In the genomic region with DNA sequence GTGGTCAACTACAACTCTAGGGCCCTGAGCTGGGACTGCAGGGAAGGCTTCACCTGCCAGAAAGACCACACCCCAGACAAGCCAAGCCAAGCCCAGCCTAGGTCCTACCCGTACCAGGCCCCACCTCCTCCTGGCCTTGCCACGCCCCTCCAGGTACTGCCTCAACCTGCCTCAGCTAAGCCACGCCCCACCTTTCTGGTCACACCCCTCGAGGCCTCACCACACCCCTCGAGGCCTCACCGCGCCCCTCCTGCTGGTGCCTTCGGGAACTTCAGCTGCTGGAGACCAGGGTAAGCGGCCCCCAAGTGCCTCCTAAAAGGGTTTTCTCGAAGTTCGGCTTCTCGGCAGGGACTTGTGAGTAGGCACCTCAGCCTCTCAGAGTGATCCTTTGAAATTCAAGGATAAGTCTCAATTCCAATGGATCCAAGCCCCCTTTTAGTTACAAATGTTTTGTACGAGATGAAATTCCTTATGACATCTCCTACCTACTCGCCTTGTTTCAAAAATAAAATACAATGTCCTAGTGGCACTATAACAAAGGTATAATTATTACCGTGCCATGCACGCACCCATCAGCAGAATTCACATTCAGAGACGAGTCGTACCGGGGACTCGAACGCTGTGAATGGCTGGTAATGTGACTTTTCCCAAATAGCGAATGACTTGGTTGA, we compare ENCODE assay signal across 8 cellular contexts.
DNase-seq lines count a peak whose midpoint lies in the region; ATAC-seq and TF ChIP-seq lines count a peak whose summit lies in the region.

No MANE protein-coding gene starts in this region.

- peaks cover 5% of the 10 kb centered on the region for H3K4me1 ChIP-seq in lower lobe of right lung

- H3K36me3 Mint-ChIP-seq in activated CD4-positive, alpha-beta memory T cell treated with anti-CD3 and anti-CD28 coated beads for 36 hours: no peaks in the 10 kb centered on the region
- no peaks in the 10 kb centered on the region for H3K36me3 Mint-ChIP-seq in activated CD4-positive, alpha-beta memory T cell treated with anti-CD3 and anti-CD28 coated beads, Interleukin-2, amount 10 ng/mL, durations not matched to agents 7 days and 5 days (ENCODE audit: low read depth)
- H3K36me3 Mint-ChIP-seq in activated naive CD8-positive, alpha-beta T cell treated with anti-CD3 and anti-CD28 coated beads, Interleukin-2, amount 50 U/mL, for 24 hours (ENCODE audit: low read depth): no peaks in the 10 kb centered on the region

- no peaks in the 10 kb centered on the region for H3K27me3 ChIP-seq in lower lobe of right lung (ENCODE audit: low read depth)

- POLR2A ChIA-PET in activated CD4-positive, alpha-beta memory T cell treated with anti-CD3 and anti-CD28 coated beads for 36 hours (lab: Charles Lee): no interaction called here
- POLR2A ChIA-PET in activated CD4-positive, alpha-beta memory T cell treated with anti-CD3 and anti-CD28 coated beads, Interleukin-2, amount 10 ng/mL, durations not matched to agents 7 days and 5 days (lab: Charles Lee): no interaction called here

- peak; percentile 13 for DNase-seq in activated CD4-positive, alpha-beta memory T cell treated with anti-CD3 and anti-CD28 coated beads for 36 hours
- no peak for DNase-seq in activated CD4-positive, alpha-beta memory T cell treated with anti-CD3 and anti-CD28 coated beads, Interleukin-2, amount 10 ng/mL, durations not matched to agents 7 days and 5 days
- peak; percentile 30 for DNase-seq in activated naive CD8-positive, alpha-beta T cell treated with anti-CD3 and anti-CD28 coated beads, Interleukin-2, amount 50 U/mL, for 24 hours
- DNase-seq in lower lobe of right lung (peak; percentile 64), GDM1 (lab: John Stamatoyannopoulos, UW) (no peak), SKM-1 treated with dmso at 0.1 percent for 144 hours (lab: John Stamatoyannopoulos, UW; ENCODE audit: unreplicated experiment) (no peak)

- no peaks in the 10 kb centered on the region for H3K36me3 ChIP-seq in lower lobe of right lung

- H3K27ac Mint-ChIP-seq in activated CD4-positive, alpha-beta memory T cell treated with anti-CD3 and anti-CD28 coated beads for 36 hours: no peak overlapping the region
- H3K27ac Mint-ChIP-seq in activated CD4-positive, alpha-beta memory T cell treated with anti-CD3 and anti-CD28 coated beads, Interleukin-2, amount 10 ng/mL, durations not matched to agents 7 days and 5 days: no peak overlapping the region
- no peak overlapping the region for H3K27ac Mint-ChIP-seq in activated naive CD8-positive, alpha-beta T cell treated with anti-CD3 and anti-CD28 coated beads, Interleukin-2, amount 50 U/mL, for 24 hours

- no peak overlapping the region for H3K4me3 ChIP-seq in lower lobe of right lung

- TF ChIP-seq CTCF in lower lobe of right lung (IDR thresholded peaks at IDR 0.05): peak; percentile 28

- no peaks in the 10 kb centered on the region for H3K4me1 Mint-ChIP-seq in activated CD4-positive, alpha-beta memory T cell treated with anti-CD3 and anti-CD28 coated beads for 36 hours (ENCODE audit: low read depth)
- H3K4me1 Mint-ChIP-seq in activated CD4-positive, alpha-beta memory T cell treated with anti-CD3 and anti-CD28 coated beads, Interleukin-2, amount 10 ng/mL, durations not matched to agents 7 days and 5 days: peaks cover 10% of the 10 kb centered on the region
- peaks cover 3% of the 10 kb centered on the region for H3K4me1 Mint-ChIP-seq in activated naive CD8-positive, alpha-beta T cell treated with anti-CD3 and anti-CD28 coated beads, Interleukin-2, amount 50 U/mL, for 24 hours

- no peaks in the 10 kb centered on the region for H3K9me3 ChIP-seq in lower lobe of right lung

- intact Hi-C loops in activated CD4-positive, alpha-beta memory T cell treated with anti-CD3 and anti-CD28 coated beads for 36 hours (cut with micrococcal nuclease): no loop called here
- intact Hi-C loops in lower lobe of right lung (cut with DNase I): no loop called here

- CTCF ChIA-PET in activated CD4-positive, alpha-beta memory T cell treated with anti-CD3 and anti-CD28 coated beads for 36 hours (lab: Charles Lee): interaction anchor here (0.6 kb wide), 1 partner anchor 18 kb away, joined by 3 read pairs; no protein-coding TSS in a partner anchor
- CTCF ChIA-PET in activated CD4-positive, alpha-beta memory T cell treated with anti-CD3 and anti-CD28 coated beads, Interleukin-2, amount 10 ng/mL, durations not matched to agents 7 days and 5 days (lab: Charles Lee): no interaction called here

- no peak overlapping the region for H3K27ac ChIP-seq in lower lobe of right lung

- peak; percentile 57 for ATAC-seq in HG03432 (IDR thresholded peaks at IDR 0.05; ENCODE audit: unreplicated experiment)
- ATAC-seq in activated naive CD8-positive, alpha-beta T cell treated with anti-CD3 and anti-CD28 coated beads, Interleukin-2, amount 50 U/mL, for 24 hours: peak; percentile 30
- peak; percentile 75 to 78 for ATAC-seq in lower lobe of right lung
- no peak for ATAC-seq in HG03108 (IDR thresholded peaks at IDR 0.05; ENCODE audit: unreplicated experiment)

- no peaks in the 10 kb centered on the region for H3K27me3 Mint-ChIP-seq in activated CD4-positive, alpha-beta memory T cell treated with anti-CD3 and anti-CD28 coated beads for 36 hours
- peaks cover 3% of the 10 kb centered on the region for H3K27me3 Mint-ChIP-seq in activated CD4-positive, alpha-beta memory T cell treated with anti-CD3 and anti-CD28 coated beads, Interleukin-2, amount 10 ng/mL, durations not matched to agents 7 days and 5 days
- no peaks in the 10 kb centered on the region for H3K27me3 Mint-ChIP-seq in activated naive CD8-positive, alpha-beta T cell treated with anti-CD3 and anti-CD28 coated beads, Interleukin-2, amount 50 U/mL, for 24 hours

- H3K9me3 Mint-ChIP-seq in activated CD4-positive, alpha-beta memory T cell treated with anti-CD3 and anti-CD28 coated beads for 36 hours: no peaks in the 10 kb centered on the region
- H3K9me3 Mint-ChIP-seq in activated CD4-positive, alpha-beta memory T cell treated with anti-CD3 and anti-CD28 coated beads, Interleukin-2, amount 10 ng/mL, durations not matched to agents 7 days and 5 days: no peaks in the 10 kb centered on the region
- H3K9me3 Mint-ChIP-seq in activated naive CD8-positive, alpha-beta T cell treated with anti-CD3 and anti-CD28 coated beads, Interleukin-2, amount 50 U/mL, for 24 hours: no peaks in the 10 kb centered on the region

- no peak overlapping the region for H3K4me3 Mint-ChIP-seq in activated CD4-positive, alpha-beta memory T cell treated with anti-CD3 and anti-CD28 coated beads for 36 hours
- H3K4me3 Mint-ChIP-seq in activated CD4-positive, alpha-beta memory T cell treated with anti-CD3 and anti-CD28 coated beads, Interleukin-2, amount 10 ng/mL, durations not matched to agents 7 days and 5 days: no peak overlapping the region
- H3K4me3 Mint-ChIP-seq in activated naive CD8-positive, alpha-beta T cell treated with anti-CD3 and anti-CD28 coated beads, Interleukin-2, amount 50 U/mL, for 24 hours: no peak overlapping the region

Comparison
In these comparisons a context has a peak if more than half of its experiments do, and no peak if none do; other contexts are left out.
1. DNase-seq: peak in activated CD4-positive, alpha-beta memory T cell treated with anti-CD3 and anti-CD28 coated beads for 36 hours (single experiment), activated naive CD8-positive, alpha-beta T cell treated with anti-CD3 and anti-CD28 coated beads, Interleukin-2, amount 50 U/mL, for 24 hours (single experiment) and lower lobe of right lung (single experiment); none in activated CD4-positive, alpha-beta memory T cell treated with anti-CD3 and anti-CD28 coated beads, Interleukin-2, amount 10 ng/mL, durations not matched to agents 7 days and 5 days (single experiment), GDM1 (single experiment) and SKM-1 treated with dmso at 0.1 percent for 144 hours (single experiment).